Comparison of ENCODE assay signal across 17 cellular contexts in the genomic region with DNA sequence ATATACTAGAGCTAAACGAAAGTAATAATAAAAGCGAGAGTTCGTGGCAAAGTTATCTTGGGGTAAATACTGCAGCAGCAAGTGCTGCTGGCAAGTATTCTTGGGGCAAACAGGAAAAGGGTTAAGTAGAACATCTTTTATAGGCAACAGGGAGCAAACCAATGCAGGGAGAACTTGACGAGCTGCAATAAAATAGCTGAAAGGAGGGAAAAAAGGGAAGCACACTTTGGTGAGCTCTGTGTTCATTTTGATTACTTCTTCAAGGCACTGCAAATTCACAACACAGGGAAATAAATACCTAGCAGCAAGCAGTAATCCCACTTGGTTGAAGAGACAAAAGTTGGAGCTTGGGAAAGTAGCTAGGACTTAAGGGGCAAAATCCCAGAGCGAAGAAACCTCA.
"Had no signal": no experiment of that assay in that cellular context is flagged by ENCODE, and none has a peak within 500 bp of the region (broad histone marks: within the 10 kb centered on the region; RNA-seq: fewer than 3 reads in every experiment).

No MANE protein-coding gene starts in this region.

- DNase-seq: activated CD4-positive, alpha-beta T cell treated with anti-CD3 and anti-CD28 coated beads for 1 hour; activated CD4-positive, alpha-beta T cell treated with anti-CD3 and anti-CD28 coated beads, Interleukin-2, amount 50 U/mL, for 4 hours; effector CD8-positive, alpha-beta T cell; mesendoderm; naive thymus-derived CD4-positive, alpha-beta T cell; stimulated activated CD4-positive, alpha-beta T cell treated with anti-CD3 and anti-CD28 coated beads, Interleukin-12 subunit alpha, Interleukin-12 subunit beta, amount 100 ng/mL, for 4 hours; stimulated activated CD4-positive, alpha-beta T cell treated with anti-CD3 and anti-CD28 coated beads, Interleukin-1b, Interleukin-23, amount 100 ng/mL, for 48 hours; stimulated activated CD8-positive, alpha-beta memory T cell treated with anti-CD3 and anti-CD28 coated beads, Interleukin-4, amount 100 ng/mL, for 48 hours; stimulated activated naive CD4-positive, alpha-beta T cell treated with Interleukin-2 at 50 U/mL for 16 hours; T-cell; T-helper 9 cell; tibial artery had no signal

- H3K4me3 Mint-ChIP-seq: activated naive CD8-positive, alpha-beta T cell; naive thymus-derived CD4-positive, alpha-beta T cell; neural progenitor cell; T-cell had no signal

- H3K4me2 ChIP-seq: neural progenitor cell had no signal

- H3K4me1 Mint-ChIP-seq: T-cell had no signal

- ATAC-seq: esophagus mucosa; naive thymus-derived CD4-positive, alpha-beta T cell; T-cell had no signal

- H3K9ac ChIP-seq: neural progenitor cell had no signal

- H3K27ac Mint-ChIP-seq: activated naive CD8-positive, alpha-beta T cell; naive thymus-derived CD4-positive, alpha-beta T cell; neural progenitor cell; T-cell had no signal

- H3K27me3 Mint-ChIP-seq: activated naive CD8-positive, alpha-beta T cell; naive thymus-derived CD4-positive, alpha-beta T cell; T-cell had no signal

- H3K4me3 ChIP-seq: neural progenitor cell, prostate gland, right atrium auricular region had no signal

- H3K4me1 ChIP-seq: neural progenitor cell, prostate gland, right atrium auricular region, tibial artery had no signal

- H3K36me3 ChIP-seq: neural progenitor cell, prostate gland, right atrium auricular region, tibial artery had no signal

- H3K9me3 Mint-ChIP-seq: naive thymus-derived CD4-positive, alpha-beta T cell; neural progenitor cell; T-cell had no signal

- H3K36me3 Mint-ChIP-seq: neural progenitor cell had no signal

- H2AFZ ChIP-seq: neural progenitor cell had no signal

- H3K27me3 ChIP-seq: neural progenitor cell, right atrium auricular region, tibial artery had no signal

- H3K27ac ChIP-seq: neural progenitor cell, prostate gland, right atrium auricular region, tibial artery had no signal

- H3K9me3 ChIP-seq: prostate gland, right atrium auricular region, tibial artery had no signal
